Comparison of ENCODE assay signal across 1 cellular context in genomic region chr1:61320575-61320974, GRCh38.
TF ChIP-seq lines count a peak whose summit lies in the region.

No MANE protein-coding gene starts in this region.

TF ChIP-seq in GM23338, 12 proteins besides CTCF, POLR2A, EP300 and RAD21 (continued from another document):
- TF ChIP-seq ZNF462 (CRISPR knock-in tag; IDR thresholded peaks at IDR 0.05): no peak
